ENCODE assay signal across 1 cellular context in the genomic region with DNA sequence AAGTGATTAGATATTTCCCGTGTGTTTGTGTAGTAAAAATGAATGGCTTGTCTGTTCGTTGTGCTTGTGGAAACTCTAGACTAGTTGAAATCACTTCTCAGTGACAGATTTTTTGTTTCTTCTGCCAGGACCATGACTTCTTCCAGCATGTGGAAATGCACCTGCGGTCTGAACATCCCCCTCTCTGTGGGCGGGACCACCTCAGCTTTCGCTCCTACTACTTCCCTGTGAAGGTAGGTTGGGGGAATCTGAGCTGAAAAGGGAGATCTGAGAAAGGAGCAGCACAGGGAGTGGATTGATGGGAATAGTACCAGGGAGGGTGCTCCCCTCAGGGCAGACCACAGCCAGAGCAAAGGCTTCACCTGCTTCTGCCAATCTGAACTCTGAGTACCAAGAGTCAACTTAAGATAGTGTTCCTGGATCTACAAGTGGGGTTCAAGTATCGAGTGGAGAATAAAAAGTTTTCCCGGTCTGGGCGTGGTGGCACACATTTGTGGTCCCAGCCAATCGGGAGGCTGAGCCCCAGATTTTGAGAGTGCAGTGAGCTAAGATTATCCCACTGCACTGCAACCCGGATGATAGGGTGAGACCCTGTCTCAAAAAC.
TF ChIP-seq lines count a peak whose summit lies in the region.

No MANE protein-coding gene starts in this region.

TF ChIP-seq in GM23338, 12 proteins besides CTCF, POLR2A, EP300 and RAD21 (continued from another document):
- TF ChIP-seq, protein P1, sequence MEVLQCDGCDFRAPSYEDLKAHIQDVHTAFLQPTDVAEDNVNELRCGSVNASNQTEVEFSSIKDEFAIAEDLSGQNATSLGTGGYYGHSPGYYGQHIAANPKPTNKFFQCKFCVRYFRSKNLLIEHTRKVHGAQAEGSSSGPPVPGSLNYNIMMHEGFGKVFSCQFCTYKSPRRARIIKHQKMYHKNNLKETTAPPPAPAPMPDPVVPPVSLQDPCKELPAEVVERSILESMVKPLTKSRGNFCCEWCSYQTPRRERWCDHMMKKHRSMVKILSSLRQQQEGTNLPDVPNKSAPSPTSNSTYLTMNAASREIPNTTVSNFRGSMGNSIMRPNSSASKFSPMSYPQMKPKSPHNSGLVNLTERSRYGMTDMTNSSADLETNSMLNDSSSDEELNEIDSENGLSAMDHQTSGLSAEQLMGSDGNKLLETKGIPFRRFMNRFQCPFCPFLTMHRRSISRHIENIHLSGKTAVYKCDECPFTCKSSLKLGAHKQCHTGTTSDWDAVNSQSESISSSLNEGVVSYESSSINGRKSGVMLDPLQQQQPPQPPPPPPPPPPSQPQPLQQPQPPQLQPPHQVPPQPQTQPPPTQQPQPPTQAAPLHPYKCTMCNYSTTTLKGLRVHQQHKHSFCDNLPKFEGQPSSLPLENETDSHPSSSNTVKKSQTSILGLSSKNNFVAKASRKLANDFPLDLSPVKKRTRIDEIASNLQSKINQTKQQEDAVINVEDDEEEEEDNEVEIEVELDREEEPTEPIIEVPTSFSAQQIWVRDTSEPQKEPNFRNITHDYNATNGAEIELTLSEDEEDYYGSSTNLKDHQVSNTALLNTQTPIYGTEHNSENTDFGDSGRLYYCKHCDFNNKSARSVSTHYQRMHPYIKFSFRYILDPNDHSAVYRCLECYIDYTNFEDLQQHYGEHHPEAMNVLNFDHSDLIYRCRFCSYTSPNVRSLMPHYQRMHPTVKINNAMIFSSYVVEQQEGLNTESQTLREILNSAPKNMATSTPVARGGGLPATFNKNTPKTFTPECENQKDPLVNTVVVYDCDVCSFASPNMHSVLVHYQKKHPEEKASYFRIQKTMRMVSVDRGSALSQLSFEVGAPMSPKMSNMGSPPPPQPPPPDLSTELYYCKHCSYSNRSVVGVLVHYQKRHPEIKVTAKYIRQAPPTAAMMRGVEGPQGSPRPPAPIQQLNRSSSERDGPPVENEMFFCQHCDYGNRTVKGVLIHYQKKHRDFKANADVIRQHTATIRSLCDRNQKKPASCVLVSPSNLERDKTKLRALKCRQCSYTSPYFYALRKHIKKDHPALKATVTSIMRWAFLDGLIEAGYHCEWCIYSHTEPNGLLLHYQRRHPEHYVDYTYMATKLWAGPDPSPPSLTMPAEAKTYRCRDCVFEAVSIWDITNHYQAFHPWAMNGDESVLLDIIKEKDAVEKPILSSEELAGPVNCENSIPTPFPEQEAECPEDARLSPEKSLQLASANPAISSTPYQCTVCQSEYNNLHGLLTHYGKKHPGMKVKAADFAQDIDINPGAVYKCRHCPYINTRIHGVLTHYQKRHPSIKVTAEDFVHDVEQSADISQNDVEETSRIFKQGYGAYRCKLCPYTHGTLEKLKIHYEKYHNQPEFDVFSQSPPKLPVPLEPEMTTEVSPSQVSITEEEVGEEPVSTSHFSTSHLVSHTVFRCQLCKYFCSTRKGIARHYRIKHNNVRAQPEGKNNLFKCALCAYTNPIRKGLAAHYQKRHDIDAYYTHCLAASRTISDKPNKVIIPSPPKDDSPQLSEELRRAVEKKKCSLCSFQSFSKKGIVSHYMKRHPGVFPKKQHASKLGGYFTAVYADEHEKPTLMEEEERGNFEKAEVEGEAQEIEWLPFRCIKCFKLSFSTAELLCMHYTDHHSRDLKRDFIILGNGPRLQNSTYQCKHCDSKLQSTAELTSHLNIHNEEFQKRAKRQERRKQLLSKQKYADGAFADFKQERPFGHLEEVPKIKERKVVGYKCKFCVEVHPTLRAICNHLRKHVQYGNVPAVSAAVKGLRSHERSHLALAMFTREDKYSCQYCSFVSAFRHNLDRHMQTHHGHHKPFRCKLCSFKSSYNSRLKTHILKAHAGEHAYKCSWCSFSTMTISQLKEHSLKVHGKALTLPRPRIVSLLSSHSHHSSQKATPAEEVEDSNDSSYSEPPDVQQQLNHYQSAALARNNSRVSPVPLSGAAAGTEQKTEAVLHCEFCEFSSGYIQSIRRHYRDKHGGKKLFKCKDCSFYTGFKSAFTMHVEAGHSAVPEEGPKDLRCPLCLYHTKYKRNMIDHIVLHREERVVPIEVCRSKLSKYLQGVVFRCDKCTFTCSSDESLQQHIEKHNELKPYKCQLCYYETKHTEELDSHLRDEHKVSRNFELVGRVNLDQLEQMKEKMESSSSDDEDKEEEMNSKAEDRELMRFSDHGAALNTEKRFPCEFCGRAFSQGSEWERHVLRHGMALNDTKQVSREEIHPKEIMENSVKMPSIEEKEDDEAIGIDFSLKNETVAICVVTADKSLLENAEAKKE (CRISPR knock-in tag; IDR thresholded peaks at IDR 0.05) = no peak
- TF ChIP-seq JUNB (IDR thresholded peaks at IDR 0.05; ENCODE audit: unreplicated experiment) (no peak), EZH2 (IDR thresholded peaks at IDR 0.05; ENCODE audit: low read depth, unreplicated experiment) (no peak), NANOG (IDR thresholded peaks at IDR 0.05; ENCODE audit: borderline replicate concordance) (no peak), EZH2phosphoT487 (IDR thresholded peaks at IDR 0.05; ENCODE audit: unreplicated experiment) (no peak), REST (IDR thresholded peaks at IDR 0.05; ENCODE audit: unreplicated experiment) (no peak), POLR2AphosphoS5 (IDR thresholded peaks at IDR 0.05; ENCODE audit: low read depth) (no peak), CREB1 (CRISPR knock-in tag; IDR thresholded peaks at IDR 0.05; ENCODE audit: low read depth) (no peak), ZNF114 (CRISPR knock-in tag; IDR thresholded peaks at IDR 0.05) (no peak), ZNF331 (CRISPR knock-in tag; IDR thresholded peaks at IDR 0.05; ENCODE audit: low read depth) (no peak)
